ENCODE assay signal across 35 cellular contexts in genomic region chrX:141258080-141258479, GRCh38. TPM values are rescaled to one million over a fixed set of nuclear protein-coding genes. Genes with fewer than 3 reads are reported as not detected.
"Had no signal": no experiment of that assay in that cellular context is flagged by ENCODE, and none has a peak within 500 bp of the region (broad histone marks: within the 10 kb centered on the region; RNA-seq: fewer than 3 reads in every experiment).

No MANE protein-coding gene starts in this region.

- H3K27ac ChIP-seq: adrenal gland, cardiac muscle cell, VCaP had no signal

- H3K27me3 ChIP-seq: cardiac muscle cell had no signal

- H3K9me3 ChIP-seq: adrenal gland had no signal

- FAIRE-seq: bronchial epithelial cell, TTC549 had no signal

- H3K4me1 ChIP-seq: adrenal gland had no signal

- ATAC-seq: activated CD8-positive, alpha-beta T cell treated with anti-CD3 and anti-CD28 coated beads for 36 hours; activated naive CD4-positive, alpha-beta T cell treated with anti-CD3 and anti-CD28 coated beads, Interleukin-2, amount 50 U/mL, for 72 hours; activated T-cell treated with anti-CD3 and anti-CD28 coated beads, Interleukin-2, amount 50 U/mL, for 4 hours; activated T-cell treated with anti-CD3 and anti-CD28 coated beads, Interleukin-2, amount 50 U/mL, for 72 hours; activated T-helper 17 cell treated with anti-CD3 and anti-CD28 coated beads, Interleukin-2, amount 50 U/mL, for 72 hours had no signal

- H3K4me3 ChIP-seq: adrenal gland, cardiac muscle cell had no signal

- DNase-seq: activated B cell treated with CpG ODN at 0.5 μM for 24 hours; activated CD4-positive, alpha-beta memory T cell treated with anti-CD3 and anti-CD28 coated beads for 36 hours; activated CD4-positive, alpha-beta T cell treated with anti-CD3 and anti-CD28 coated beads for 4 hours; activated CD4-positive, alpha-beta T cell treated with anti-CD3 and anti-CD28 coated beads, Interleukin-2, amount 10 ng/mL, durations not matched to agents 24 days and 14 days; activated CD4-positive, alpha-beta T cell treated with anti-CD3 and anti-CD28 coated beads, Interleukin-2, amount 50 U/mL, for 1 hour; activated CD4-positive, alpha-beta T cell treated with anti-CD3 and anti-CD28 coated beads, Interleukin-2, amount 50 U/mL, for 4 hours; activated CD4-positive, CD25-positive, alpha-beta regulatory T cell treated with anti-CD3 and anti-CD28 coated beads, Interleukin-2, amount 50 U/mL, for 72 hours; activated CD8-positive, alpha-beta memory T cell treated with anti-CD3 and anti-CD28 coated beads, Interleukin-2, amount 50 U/mL, for 4 hours; activated CD8-positive, alpha-beta T cell treated with anti-CD3 and anti-CD28 coated beads for 36 hours; activated effector memory CD4-positive, alpha-beta T cell treated with anti-CD3 and anti-CD28 coated beads, Interleukin-2, amount 50 U/mL, for 16 hours; activated gamma-delta T cell treated with Interleukin-2 at 50 U/mL for 16 hours; activated naive CD4-positive, alpha-beta T cell; activated naive CD4-positive, alpha-beta T cell treated with anti-CD3 and anti-CD28 coated beads for 36 hours; activated naive CD4-positive, alpha-beta T cell treated with anti-CD3 and anti-CD28 coated beads, Interleukin-2, amount 50 U/mL, for 16 hours; activated naive CD8-positive, alpha-beta T cell treated with anti-CD3 and anti-CD28 coated beads for 36 hours; activated T-cell treated with anti-CD3 and anti-CD28 coated beads for 4 hours; activated T-cell treated with anti-CD3 and anti-CD28 coated beads, Interleukin-2, amount 50 U/mL, for 1 hour; activated T-cell treated with anti-CD3 and anti-CD28 coated beads, Interleukin-2, amount 50 U/mL, for 4 hours; activated T-cell treated with anti-CD3 and anti-CD28 coated beads, Interleukin-2, amount 50 U/mL, for 72 hours; adrenal gland; amniotic stem cell; aorta; caudate nucleus; cerebellar nuclear complex; T-helper 2 cell; T-helper 9 cell had no signal

- H3K36me3 ChIP-seq: adrenal gland, cardiac muscle cell had no signal

RNA-seq across cellular contexts. Expression of gene SPANXC, which starts 15.8 kb away (rescaled TPM):
- total RNA-seq: activated B cell treated with CpG ODN at 0.5 μM for 24 hours; activated CD4-positive, alpha-beta memory T cell treated with anti-CD3 and anti-CD28 coated beads for 36 hours; activated CD4-positive, alpha-beta T cell treated with anti-CD3 and anti-CD28 coated beads, Interleukin-2, amount 10 ng/mL, durations not matched to agents 24 days and 14 days; activated CD8-positive, alpha-beta memory T cell treated with anti-CD3 and anti-CD28 coated beads for 36 hours; activated CD8-positive, alpha-beta T cell treated with anti-CD3 and anti-CD28 coated beads for 36 hours; activated naive CD4-positive, alpha-beta T cell treated with anti-CD3 and anti-CD28 coated beads for 36 hours; activated naive CD4-positive, alpha-beta T cell treated with anti-CD3 and anti-CD28 coated beads, Interleukin-2, amount 50 U/mL, for 72 hours; activated naive CD8-positive, alpha-beta T cell treated with anti-CD3 and anti-CD28 coated beads for 36 hours; activated T-cell treated with anti-CD3 and anti-CD28 coated beads, Interleukin-2, amount 50 U/mL, for 4 hours; activated T-cell treated with anti-CD3 and anti-CD28 coated beads, Interleukin-2, amount 50 U/mL, for 72 hours; activated T-helper 1 cell treated with anti-CD3 and anti-CD28 coated beads, Interleukin-12 subunit alpha, Interleukin-12 subunit beta, Interleukin-2, Interleukin-4 antibody, amounts not matched to agents 30 ng/mL and 10 ng/mL and 1 ng/mL, durations not matched to agents 14 hours and 24 hours and 36 hours; activated T-helper 17 cell treated with anti-CD3 and anti-CD28 coated beads, Interleukin-2, amount 50 U/mL, for 72 hours; adrenal gland; aorta; bronchial epithelial cell; cardiac muscle cell; chondrocyte had no signal
- polyA plus RNA-seq: adrenal gland, aorta, cardiac muscle cell had no signal
